Comparison of ENCODE assay signal across 7 cellular contexts in genomic region chr12:11391461-11391860, GRCh38. TPM values are rescaled to one million over a fixed set of nuclear protein-coding genes. Genes with fewer than 3 reads are reported as not detected.
DNase-seq lines count a peak whose midpoint lies in the region; ATAC-seq, FAIRE-seq and TF ChIP-seq lines count a peak whose summit lies in the region.
"Not testable (repeated sequence)": the region's sequence is repeated elsewhere in the genome, so short reads cannot be mapped to it uniquely, and the experiment has no call there.
"Had no signal": no experiment of that assay in that cellular context is flagged by ENCODE, and none has a peak within 500 bp of the region (broad histone marks: within the 10 kb centered on the region; RNA-seq: fewer than 3 reads in every experiment).

No MANE protein-coding gene starts in this region.

- H3K79me2 ChIP-seq in PC-3 (ENCODE audit: low read length), result not testable (repeated sequence)

- CTCF ChIA-PET in PC-3 (lab: Charles Lee), result not testable (repeated sequence)

- not testable (repeated sequence) for DNase-seq in GM18507 (ENCODE audit: extremely low spot score, insufficient read length, low read depth); right lobe of liver
- DNase-seq in M059J (ENCODE audit: low read depth) (peak; percentile 2), PC-3 (peak; percentile 39), choroid plexus epithelial cell (ENCODE audit: low read depth) (peak; percentile 3), epithelial cell of prostate (ENCODE audit: low read depth, low spot score) (peak; percentile 20)

- peak; percentile 24 for FAIRE-seq in GM18507 (lab: Jason Lieb, UNC)

- not testable (repeated sequence) for H3K9ac ChIP-seq in PC-3 (ENCODE audit: low read length)

- not testable (repeated sequence) for H4K20me1 ChIP-seq in PC-3 (ENCODE audit: low read length)

- H3K4me1 ChIP-seq in PC-3 (ENCODE audit: insufficient read depth, low read length); right lobe of liver: not testable (repeated sequence)

- not testable (repeated sequence) for H2AFZ ChIP-seq in PC-3 (ENCODE audit: low read length)

- ATAC-seq in PC-3, result peak; percentile 89
- peak in 3 of 4 donors; percentile 22 to 50 (median 34) for ATAC-seq in right lobe of liver

- not testable (repeated sequence) for H3K4me3 ChIP-seq in PC-3 (ENCODE audit: low read length); choroid plexus epithelial cell (ENCODE audit: low read depth, low read length); right lobe of liver

- BruUV-seq in PC-3 (replicated peaks; lab: Mats Ljungman, UMichigan), result not testable (repeated sequence)

- 47% methylated on average over 3 of the region's 3 CpGs for WGBS in right lobe of liver (ENCODE audit: insufficient coverage, low coverage, low lambda C conversion rate, missing lambda C conversion rate)

- not testable (repeated sequence) for TF ChIP-seq POLR2A in right lobe of liver (IDR thresholded peaks at IDR 0.05)

- H3K4me2 ChIP-seq in PC-3 (ENCODE audit: low read length), result not testable (repeated sequence)

- H3F3A ChIP-seq in PC-3 (ENCODE audit: low read length, unreplicated experiment), result not testable (repeated sequence)

- POLR2A ChIA-PET in PC-3 (lab: Charles Lee; ENCODE audit: unreplicated experiment), result not testable (repeated sequence)

- H3K27me3 ChIP-seq in PC-3 (ENCODE audit: low read length); right lobe of liver: not testable (repeated sequence)

- intact Hi-C loops in PC-3 (cut with micrococcal nuclease); right lobe of liver (cut with DNase I): not testable (repeated sequence)

- TF ChIP-seq CTCF in PC-3 (conservative IDR thresholded peaks at IDR 0.05; ENCODE audit: low read depth, low read length); choroid plexus epithelial cell (conservative IDR thresholded peaks at IDR 0.05; ENCODE audit: low read depth, low read length); right lobe of liver (IDR thresholded peaks at IDR 0.05): not testable (repeated sequence)

- H3K36me3 ChIP-seq in PC-3 (ENCODE audit: low read depth, low read length); right lobe of liver: not testable (repeated sequence)

- not testable (repeated sequence) for H3K27ac ChIP-seq in PC-3 (ENCODE audit: low read length); right lobe of liver
- H3K27ac ChIP-seq in epithelial cell of prostate, result peak overlapping the region; percentile 26

- not testable (repeated sequence) for H3K9me3 ChIP-seq in PC-3 (ENCODE audit: low read length); right lobe of liver

- not testable (repeated sequence) for H3K9me2 ChIP-seq in PC-3 (replicated peaks; ENCODE audit: low read length)

RNA-seq across cellular contexts. Expression of gene PRB2, which starts 3.9 kb away (rescaled TPM):
- total RNA-seq in M059J (2014; rRNA removed; shearing (Covaris generic)), result not detected in 2 replicates
- total RNA-seq in PC-3 (2014; rRNA removed) (not detected in 2 replicates), right lobe of liver (not detected)
- total RNA-seq: CD8-positive, alpha-beta T cell had no signal
